18 cellular contexts compared by ENCODE assay signal in the genomic region with DNA sequence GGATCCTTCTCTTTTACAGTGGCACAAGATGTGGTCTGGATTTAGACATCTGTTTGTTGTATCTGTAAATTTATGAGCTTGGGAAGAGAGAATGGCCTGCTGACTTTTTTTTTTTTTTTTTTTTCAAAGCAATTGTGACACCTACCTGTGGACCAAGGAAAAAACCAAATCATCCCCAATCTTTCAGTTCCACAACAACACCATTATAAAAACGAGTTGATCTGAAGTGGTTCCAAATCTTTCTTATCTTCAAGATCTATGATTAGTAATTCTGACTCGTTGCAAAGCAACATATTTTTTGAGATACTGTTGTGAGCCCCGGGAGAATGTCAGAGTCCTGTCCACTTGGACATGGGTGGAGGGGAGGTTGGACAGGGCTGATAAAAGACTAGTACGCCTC. TPM values are rescaled to one million over a fixed set of nuclear protein-coding genes. Genes with fewer than 3 reads are reported as not detected.
DNase-seq lines count a peak whose midpoint lies in the region; ATAC-seq, FAIRE-seq and TF ChIP-seq lines count a peak whose summit lies in the region.
"Had no signal": no experiment of that assay in that cellular context is flagged by ENCODE, and none has a peak within 500 bp of the region (broad histone marks: within the 10 kb centered on the region; RNA-seq: fewer than 3 reads in every experiment).

No MANE protein-coding gene starts in this region.

- H3K4me2 ChIP-seq in A549 (no peak overlapping the region), hepatocyte (no peak overlapping the region)

- H3K27ac ChIP-seq in A549 (no peak overlapping the region), WERI-Rb-1 (no peak overlapping the region), hepatocyte (no peak overlapping the region), brain microvascular endothelial cell (no peak overlapping the region), gastrocnemius medialis (no peak overlapping the region)
- H3K27ac ChIP-seq: cardiac muscle cell, ovary, spleen, thoracic aorta had no signal

- TF ChIP-seq EP300 in A549 (IDR thresholded peaks at IDR 0.05), result no peak

- WGBS in A549 (ENCODE audit: missing lambda C conversion rate), result 26% methylated on average over 4 of the region's 4 CpGs
- 46% methylated on average over 4 of the region's 4 CpGs for WGBS in hepatocyte (ENCODE audit: low lambda C conversion rate, missing lambda C conversion rate)

- H3K4me3 ChIP-seq in A549 (no peak overlapping the region), WERI-Rb-1 (ENCODE audit: low read depth, low read length) (no peak overlapping the region), hepatocyte (no peak overlapping the region), brain microvascular endothelial cell (ENCODE audit: low read depth, low read length) (no peak overlapping the region), gastrocnemius medialis (no peak overlapping the region)
- H3K4me3 ChIP-seq: ovary, spleen, thoracic aorta had no signal

- TF ChIP-seq RAD21 in A549 (conservative IDR thresholded peaks at IDR 0.05 in 1 of 2, IDR thresholded peaks at IDR 0.05 in 1 of 2), result no peak

- H3K9me3 ChIP-seq in A549 (no peaks in the 10 kb centered on the region), WERI-Rb-1 (ENCODE audit: severe bottlenecking) (peaks cover 13% of the 10 kb centered on the region), hepatocyte (ENCODE audit: low read depth) (no peaks in the 10 kb centered on the region), gastrocnemius medialis (no peaks in the 10 kb centered on the region)
- H3K9me3 ChIP-seq: thoracic aorta had no signal

- TF ChIP-seq POLR2A in A549 (IDR thresholded peaks at IDR 0.05; ENCODE audit: low read length), result no peak
- no peak for TF ChIP-seq POLR2A in gastrocnemius medialis (IDR thresholded peaks at IDR 0.05)

- POLR2A ChIA-PET in A549 (lab: Yijun Ruan, JAX), result no interaction called here

- DNase-seq in A549 (ENCODE audit: low read depth in 1 of 2, low spot score in 1 of 2) (no peak), HT-29 (ENCODE audit: low spot score) (peak; percentile 57), WERI-Rb-1 (no peak), hepatocyte (ENCODE audit: low spot score) (no peak), brain microvascular endothelial cell (no peak), foreskin melanocyte (no peak), gastrocnemius medialis (no peak)
- DNase-seq: activated CD4-positive, alpha-beta T cell treated with anti-CD3 and anti-CD28 coated beads, Interleukin-2, amount 50 U/mL, for 1 hour; KG1; NCI-H2081; ovary; spleen had no signal

- CTCF ChIA-PET in A549 (lab: Yijun Ruan, JAX), result no interaction called here

- intact Hi-C loops in gastrocnemius medialis (cut with DNase I; ENCODE audit: low total_unique reads), result no loop called here

- FAIRE-seq in A549 (lab: Jason Lieb, UNC), result no peak
- FAIRE-seq: D721Med had no signal

- peak; percentile 19; the same call in 2 of the 3 replicates for TF ChIP-seq CTCF in A549 (IDR thresholded peaks at IDR 0.05)
- peak; percentile 23; the same call in 1 of the 2 replicates for TF ChIP-seq CTCF in WERI-Rb-1 (IDR thresholded peaks at IDR 0.05; ENCODE audit: low read depth, low read length)
- peak; percentile 24 for TF ChIP-seq CTCF in hepatocyte (IDR thresholded peaks at IDR 0.05; ENCODE audit: poor library complexity)
- TF ChIP-seq CTCF in brain microvascular endothelial cell (IDR thresholded peaks at IDR 0.05; ENCODE audit: low read depth, low read length, missing control alignments), result no peak
- TF ChIP-seq CTCF in gastrocnemius medialis (IDR thresholded peaks at IDR 0.05 in 4 of 5, conservative IDR thresholded peaks at IDR 0.05 in 1 of 5), result no peak

- H3K36me3 ChIP-seq in WERI-Rb-1 (peaks cover 4% of the 10 kb centered on the region; the same call in 1 of the 2 replicates), hepatocyte (replicated peaks; ENCODE audit: insufficient read depth, low read depth) (no peaks in the 10 kb centered on the region), brain microvascular endothelial cell (replicated peaks) (no peaks in the 10 kb centered on the region), gastrocnemius medialis (no peaks in the 10 kb centered on the region)
- H3K36me3 ChIP-seq: ovary, spleen, thoracic aorta had no signal

- H3K27me3 ChIP-seq in WERI-Rb-1 (ENCODE audit: insufficient read depth, low read depth, severe bottlenecking) (peaks cover 14% of the 10 kb centered on the region), hepatocyte (peaks cover 36% of the 10 kb centered on the region), brain microvascular endothelial cell (replicated peaks) (peaks cover 37% of the 10 kb centered on the region), gastrocnemius medialis (peaks cover 65 to 76% (median 75%) of the 10 kb centered on the region in 3 donors)
- H3K27me3 ChIP-seq: ovary had no signal

- in situ Hi-C loops in brain microvascular endothelial cell (cut with HindIII; ENCODE audit: low pct_ligation_motif_present, low sequenced_read_pairs), result no loop called here
- in situ Hi-C loops in gastrocnemius medialis (cut with MboI; ENCODE audit: low sequenced_read_pairs in 4 of 4), result no loop called here

- H2AFZ ChIP-seq in hepatocyte, result no peak overlapping the region

- peaks cover 5% of the 10 kb centered on the region for H4K20me1 ChIP-seq in hepatocyte (ENCODE audit: insufficient read depth, poor library complexity, severe bottlenecking)

- ATAC-seq in A549 (no peak), HG03280 (IDR thresholded peaks at IDR 0.05; ENCODE audit: unreplicated experiment) (no peak), gastrocnemius medialis (no peak)
- ATAC-seq: activated T-helper 17 cell treated with anti-CD3 and anti-CD28 coated beads, Interleukin-2, amount 50 U/mL, for 72 hours had no signal

- no peaks in the 10 kb centered on the region for H3K9me2 ChIP-seq in hepatocyte (replicated peaks; ENCODE audit: insufficient read depth)

- H3K4me1 ChIP-seq in A549, result no peaks in the 10 kb centered on the region
- peaks cover 29% of the 10 kb centered on the region for H3K4me1 ChIP-seq in hepatocyte (ENCODE audit: insufficient read depth)
- H3K4me1 ChIP-seq in gastrocnemius medialis, result no peaks in the 10 kb centered on the region

- H3K79me2 ChIP-seq in hepatocyte, result peaks cover 27% of the 10 kb centered on the region

TF ChIP-seq in A549, 52 proteins besides CTCF, POLR2A, EP300 and RAD21:
- TF ChIP-seq ZNF302 (CRISPR knock-in tag; IDR thresholded peaks at IDR 0.05), result no peak
- TF ChIP-seq CHD4 (IDR thresholded peaks at IDR 0.05; ENCODE audit: borderline replicate concordance), result no peak
- no peak for TF ChIP-seq ZFP36 (IDR thresholded peaks at IDR 0.05; ENCODE audit: borderline replicate concordance, partially characterized antibody)
- no peak for TF ChIP-seq HOXA7 (CRISPR knock-in tag; IDR thresholded peaks at IDR 0.05)
- TF ChIP-seq FOXS1 (CRISPR knock-in tag; IDR thresholded peaks at IDR 0.05), result no peak
- no peak for TF ChIP-seq RFX5 (IDR thresholded peaks at IDR 0.05)
- TF ChIP-seq JUNB (IDR thresholded peaks at IDR 0.05), result no peak
- TF ChIP-seq FOSB (CRISPR knock-in tag; IDR thresholded peaks at IDR 0.05), result no peak
- no peak for TF ChIP-seq RARB (CRISPR knock-in tag; IDR thresholded peaks at IDR 0.05)
- no peak for TF ChIP-seq POLR2AphosphoS2 (conservative IDR thresholded peaks at IDR 0.05; ENCODE audit: low read length)
- TF ChIP-seq BHLHE40 (IDR thresholded peaks at IDR 0.05; ENCODE audit: low read depth, low read length), result no peak
- no peak for TF ChIP-seq E2F6 (IDR thresholded peaks at IDR 0.05; ENCODE audit: borderline replicate concordance, low read depth)
- TF ChIP-seq, protein P1, sequence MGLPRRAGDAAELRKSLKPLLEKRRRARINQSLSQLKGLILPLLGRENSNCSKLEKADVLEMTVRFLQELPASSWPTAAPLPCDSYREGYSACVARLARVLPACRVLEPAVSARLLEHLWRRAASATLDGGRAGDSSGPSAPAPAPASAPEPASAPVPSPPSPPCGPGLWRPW (IDR thresholded peaks at IDR 0.05), result no peak
- no peak for TF ChIP-seq KDM1A (IDR thresholded peaks at IDR 0.05; ENCODE audit: low read depth)
- TF ChIP-seq RCOR1 (IDR thresholded peaks at IDR 0.05; ENCODE audit: low read depth, low read length), result no peak
- no peak for TF ChIP-seq NPAS2 (CRISPR knock-in tag; IDR thresholded peaks at IDR 0.05; ENCODE audit: borderline replicate concordance)
- no peak for TF ChIP-seq CBX8 (IDR thresholded peaks at IDR 0.05)
- no peak for TF ChIP-seq SMC3 (IDR thresholded peaks at IDR 0.05)
- TF ChIP-seq CBX2 (IDR thresholded peaks at IDR 0.05; ENCODE audit: borderline replicate concordance, low read depth), result no peak

RNA-seq across cellular contexts. Expression of gene IRX2, which starts 4.8 kb away (rescaled TPM):
- polyA plus RNA-seq in A549 (2011; rRNA removed), result 0.30 and 0.33 TPM in 2 replicates
- polyA plus RNA-seq in A549 (2012; cell fraction: cytosol; rRNA removed), result 0.34 and 0.57 TPM in 2 replicates
- polyA plus RNA-seq in A549 (2012; cell fraction: nucleus; rRNA removed), result 0.56 and 0.73 TPM in 2 replicates
- polyA plus RNA-seq in A549 (2017; fragmentation: RNase III; extraction: RNeasy Plus Mini Kit Qiagen cat#74134 plus additional on column Dnase treatment), result 0.59 to 0.76 TPM (median 0.67 TPM) in 3 replicates
- not detected in 2 replicates for polyA minus RNA-seq in A549 (2011; rRNA and poly(A)+ RNA removed)
- 19.6 and 23.1 TPM in 2 replicates for total RNA-seq in HT-29 (2014; rRNA removed; shearing (Covaris generic))
- total RNA-seq in hepatocyte, result 6.0 and 7.5 TPM in 2 replicates
- polyA plus RNA-seq in hepatocyte, result 7.8 and 8.1 TPM in 2 replicates
- total RNA-seq in gastrocnemius medialis, result 1 to 10 TPM in 1 of 4 donors, not detected in 3; 2.4 TPM
- total RNA-seq: A673; activated T-helper 17 cell treated with anti-CD3 and anti-CD28 coated beads, Interleukin-2, amount 50 U/mL, for 72 hours had no signal

Comparison
In these comparisons a context has a peak if more than half of its experiments do, and no peak if none do; other contexts are left out.
1. CTCF ChIP-seq: peak in A549 (single experiment), WERI-Rb-1 (single experiment) and hepatocyte (single experiment); none in brain microvascular endothelial cell (single experiment) and gastrocnemius medialis (0 of 5).